ENCODE assay signal across 8 cellular contexts in the genomic region with DNA sequence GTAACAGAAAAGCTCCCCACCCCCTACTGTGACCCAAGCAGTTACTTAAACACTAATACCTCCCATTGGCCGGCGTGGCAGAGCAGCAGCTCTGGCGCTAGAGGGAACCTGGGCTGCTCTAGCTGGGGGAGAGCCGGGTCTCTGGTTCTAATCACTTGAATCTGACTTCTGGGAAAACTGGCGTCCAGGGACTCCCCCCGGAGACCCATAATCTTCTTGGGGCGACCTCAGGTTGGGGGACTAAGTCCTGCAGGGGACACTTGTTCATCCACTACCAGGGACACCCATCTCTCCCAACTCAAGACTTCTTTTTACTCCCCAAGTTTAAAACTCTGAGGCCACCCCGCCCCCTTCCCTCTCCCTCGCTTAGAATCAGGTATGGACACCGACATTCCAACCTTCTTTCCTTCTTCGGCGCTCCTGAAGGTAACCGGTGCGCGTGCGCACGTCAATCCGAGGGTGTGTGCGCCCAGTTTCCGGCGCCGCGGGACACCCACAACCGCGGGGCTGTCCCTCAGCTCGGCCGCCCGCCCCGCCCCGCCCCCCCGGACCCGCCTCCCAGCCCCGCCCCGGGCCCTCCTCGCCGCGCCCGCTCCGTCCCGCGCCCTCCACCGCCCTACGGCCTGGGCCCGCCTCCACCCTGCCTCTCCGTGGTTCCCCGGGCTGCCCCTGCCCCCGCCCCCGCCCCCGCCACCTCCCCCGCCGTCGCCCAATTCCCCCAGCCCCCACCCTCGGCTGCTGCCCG. TPM values are rescaled to one million over a fixed set of nuclear protein-coding genes. Genes with fewer than 3 reads are reported as not detected.
DNase-seq lines count a peak whose midpoint lies in the region; ATAC-seq and TF ChIP-seq lines count a peak whose summit lies in the region.

A gene with protein sequence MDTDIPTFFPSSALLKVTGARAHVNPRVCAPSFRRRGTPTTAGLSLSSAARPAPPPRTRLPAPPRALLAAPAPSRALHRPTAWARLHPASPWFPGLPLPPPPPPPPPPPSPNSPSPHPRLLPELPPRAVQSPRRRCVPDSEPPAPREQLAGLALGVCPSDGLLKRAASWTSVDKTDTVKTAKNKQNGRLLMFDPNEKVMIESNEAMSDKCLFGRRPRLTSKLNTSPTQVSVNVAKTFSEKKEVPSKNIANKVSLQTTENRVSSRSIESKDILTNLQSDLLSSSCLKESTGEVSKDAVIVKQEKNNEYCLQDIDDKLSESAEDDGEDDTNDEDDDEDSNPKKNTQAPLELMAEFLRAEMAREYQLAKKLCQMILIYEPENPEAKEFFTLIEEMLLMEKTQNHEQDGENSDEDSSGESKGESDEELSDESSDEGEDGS (plus strand): TSS at position 75 of the 745 bp plus-strand sequence. CDS start 304 bp downstream, at position 379.

- peaks cover 8% of the 10 kb centered on the region; the same call in 1 of the 2 replicates for H3K27me3 ChIP-seq in GM23248 (replicated peaks; ENCODE audit: insufficient read depth)

- peak; percentile 90 for ATAC-seq in omental fat pad (ENCODE audit: low FRiP score)

- 2% methylated on average over 14 to 50 of the region's 54 CpGs for WGBS in GM23248 (ENCODE audit: low coverage in 1 of 2, low lambda C conversion rate in 2 of 2, missing lambda C conversion rate in 2 of 2), 2 experiments

- H4K20me1 ChIP-seq in GM23248 (ENCODE audit: insufficient read depth), result no peaks in the 10 kb centered on the region

- H3K79me2 ChIP-seq in GM23248 (ENCODE audit: insufficient read depth), result no peaks in the 10 kb centered on the region

- no peaks in the 10 kb centered on the region for H3K36me3 Mint-ChIP-seq in activated naive CD4-positive, alpha-beta T cell treated with anti-CD3 and anti-CD28 coated beads for 36 hours (ENCODE audit: low read depth)

- DNase-seq in DMS153 treated with DMSO at 0.1 percent for 48 hours (lab: John Stamatoyannopoulos, UW; ENCODE audit: unreplicated experiment) (peak; percentile 76), GM23248 (peak; percentile 76), LoVo (ENCODE audit: low spot score) (peak; percentile 94), SK-MEL-5 (ENCODE audit: low read depth, low spot score) (peak; percentile 75), glomerular visceral epithelial cell (ENCODE audit: extremely low spot score) (peak; percentile 85), omental fat pad (ENCODE audit: low spot score) (no peak)
- peak; percentile 69 for DNase-seq in activated naive CD4-positive, alpha-beta T cell treated with anti-CD3 and anti-CD28 coated beads for 36 hours

- H2AFZ ChIP-seq in GM23248, result peak within 1 kb of the TSS; percentile 99

- no peaks in the 10 kb centered on the region for H3K9me2 ChIP-seq in GM23248 (ENCODE audit: insufficient read depth)

- no peak within 1 kb of the TSS for H3K27ac Mint-ChIP-seq in activated naive CD4-positive, alpha-beta T cell treated with anti-CD3 and anti-CD28 coated beads for 36 hours

- peak within 1 kb of the TSS; percentile 85 for H3K4me3 Mint-ChIP-seq in activated naive CD4-positive, alpha-beta T cell treated with anti-CD3 and anti-CD28 coated beads for 36 hours

- H3F3A ChIP-seq in GM23248 (ENCODE audit: insufficient read depth), result peaks cover 5% of the 10 kb centered on the region; the same call in 1 of the 2 replicates

- no peaks in the 10 kb centered on the region for H3K9me3 Mint-ChIP-seq in activated naive CD4-positive, alpha-beta T cell treated with anti-CD3 and anti-CD28 coated beads for 36 hours

- peak within 1 kb of the TSS; percentile 91 for H3K4me3 ChIP-seq in GM23248

- no peaks in the 10 kb centered on the region for H3K9me3 ChIP-seq in GM23248 (ENCODE audit: low read depth)

- no peak for TF ChIP-seq CTCF in omental fat pad (IDR thresholded peaks at IDR 0.05)

- CTCF ChIA-PET in activated naive CD4-positive, alpha-beta T cell treated with anti-CD3 and anti-CD28 coated beads for 36 hours (lab: Charles Lee), result interaction anchor here (0.7 to 2.4 kb wide), 5 partner anchors 9 to 409 kb away, joined by 3 to 13 read pairs (median 4); a partner anchor contains a TSS

- in situ Hi-C loops in GM23248 (cut with MboI), result no loop called here
- in situ Hi-C loops in SK-MEL-5 (cut with HindIII; ENCODE audit: low pct_unique_long_range_greater_than_20kb, low sequenced_read_pairs), result no loop called here

- no peaks in the 10 kb centered on the region for H3K36me3 ChIP-seq in GM23248 (ENCODE audit: low read depth)

- intact Hi-C loops in activated naive CD4-positive, alpha-beta T cell treated with anti-CD3 and anti-CD28 coated beads for 36 hours (cut with micrococcal nuclease), result loop anchor here (1.0 to 10.0 kb wide), 6 partner anchors 44 to 946 kb away; a partner anchor contains a TSS

- H3K9ac ChIP-seq in GM23248, result peak within 1 kb of the TSS; percentile 70

- peak within 1 kb of the TSS; percentile 91 for H3K4me2 ChIP-seq in GM23248 (ENCODE audit: unreplicated experiment)

- H3K4me1 ChIP-seq in GM23248 (ENCODE audit: insufficient read depth), result no peaks in the 10 kb centered on the region

- peaks cover 7% of the 10 kb centered on the region for H3K4me1 Mint-ChIP-seq in activated naive CD4-positive, alpha-beta T cell treated with anti-CD3 and anti-CD28 coated beads for 36 hours (ENCODE audit: low read depth)

- peaks cover 9% of the 10 kb centered on the region for H3K27me3 Mint-ChIP-seq in activated naive CD4-positive, alpha-beta T cell treated with anti-CD3 and anti-CD28 coated beads for 36 hours (ENCODE audit: low read depth)

- no peak within 1 kb of the TSS for H3K27ac ChIP-seq in GM23248
- peak within 1 kb of the TSS; percentile 69 for H3K27ac ChIP-seq in temporal lobe (ENCODE audit: low read depth, low read length)

RNA-seq across cellular contexts. Expression of the gene that starts here (rescaled TPM):
- total RNA-seq in GM23248 (2014; rRNA removed; shearing (Covaris generic)), result not detected in 2 replicates
- not detected in 2 replicates for polyA plus RNA-seq in GM23248 (2016; fragmentation: Nextera tagmentation; extraction: Ambion mirVana)
- 0.45 and 1.4 TPM in 2 replicates for total RNA-seq in SK-MEL-5 (2014; rRNA removed; shearing (Covaris generic))
- polyA plus RNA-seq in SK-MEL-5 (2015; cell fraction: cytosol; rRNA removed), result 0.43 and 1.4 TPM in 2 replicates
- 0.76 TPM in 1 of 2 replicates, not detected in the other for polyA plus RNA-seq in SK-MEL-5 (2015; cell fraction: nucleus; rRNA removed)
- not detected for total RNA-seq in activated naive CD4-positive, alpha-beta T cell treated with anti-CD3 and anti-CD28 coated beads for 36 hours
- total RNA-seq in omental fat pad (not detected), temporal lobe (not detected)

Comparison
In these comparisons a context has a peak if more than half of its experiments do, and no peak if none do; other contexts are left out.
1. Peak in DNase-seq, H3K4me3 ChIP-seq, H3K9ac ChIP-seq and H3K4me2 ChIP-seq in GM23248; RNA of the gene not detected or under 1 TPM.
2. Peak in DNase-seq in activated naive CD4-positive, alpha-beta T cell treated with anti-CD3 and anti-CD28 coated beads for 36 hours; RNA of the gene not detected or under 1 TPM.
3. Peak in ATAC-seq in omental fat pad; RNA of the gene not detected or under 1 TPM.